20 cellular contexts compared by ENCODE assay signal in the genomic region with DNA sequence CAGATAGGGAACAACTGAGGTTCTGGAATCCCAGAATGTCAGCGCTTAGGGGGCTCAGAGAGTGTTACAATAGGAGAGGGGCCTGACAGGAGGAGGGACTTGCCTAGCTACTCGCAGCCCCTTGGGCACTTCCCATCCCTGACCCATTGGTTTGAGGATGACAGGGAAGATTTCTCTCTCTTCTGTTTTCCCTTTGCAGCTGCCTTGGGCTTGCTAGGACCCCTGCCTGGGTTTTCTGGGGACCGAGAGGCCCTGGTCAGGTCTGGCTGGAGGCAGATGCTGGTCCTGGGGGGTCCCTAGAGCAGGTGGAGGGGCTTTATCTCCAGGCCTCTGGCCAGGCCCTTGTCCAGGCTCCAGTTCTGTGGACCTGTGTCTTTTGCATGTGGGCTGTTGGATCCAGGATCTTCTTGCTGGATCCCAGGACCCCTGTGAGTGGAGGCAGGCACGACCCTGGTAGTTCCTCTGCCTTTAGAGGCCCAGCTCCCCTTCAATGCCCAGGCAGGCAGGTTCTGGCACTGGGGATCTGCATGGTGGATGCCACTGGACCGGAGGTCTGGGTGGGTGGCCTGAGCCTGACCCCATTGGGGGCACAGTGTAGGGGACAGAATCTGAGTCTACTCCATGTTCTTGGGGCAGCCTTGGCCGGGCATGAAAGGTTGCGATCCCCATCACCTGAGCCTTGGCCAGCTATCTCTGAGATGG. TPM values are rescaled to one million over a fixed set of nuclear protein-coding genes. Genes with fewer than 3 reads are reported as not detected.
DNase-seq lines count a peak whose midpoint lies in the region; ATAC-seq and TF ChIP-seq lines count a peak whose summit lies in the region.
"Had no signal": no experiment of that assay in that cellular context is flagged by ENCODE, and none has a peak within 500 bp of the region (broad histone marks: within the 10 kb centered on the region; RNA-seq: fewer than 3 reads in every experiment).

No MANE protein-coding gene starts in this region.

- no peak for TF ChIP-seq POLR2A in testis (IDR thresholded peaks at IDR 0.05)

- no peaks in the 10 kb centered on the region for H3K27me3 ChIP-seq in testis

- 62 to 81% methylated on average over 3 to 6 of the region's 7 CpGs for WGBS in testis, 2 donors

- TF ChIP-seq CTCF in testis (IDR thresholded peaks at IDR 0.05): no peak
- TF ChIP-seq CTCF in GM10248 (IDR thresholded peaks at IDR 0.05; ENCODE audit: control extremely low read depth, extremely low read depth, low read depth, missing control alignments): no peak

- POLR2A ChIA-PET in GM10248 (lab: Yijun Ruan, JAX): no interaction called here

- DNase-seq in activated T-cell treated with anti-CD3 and anti-CD28 coated beads, Interleukin-2, amount 50 U/mL, for 24 hours: peak; percentile 19
- no peak for DNase-seq in activated T-cell treated with anti-CD3 and anti-CD28 coated beads, Interleukin-2, amount 50 U/mL, for 72 hours
- DNase-seq in activated CD8-positive, alpha-beta memory T cell treated with anti-CD3 and anti-CD28 coated beads, Interleukin-2, amount 10 ng/mL, durations not matched to agents 7 days and 5 days: peak; percentile 31
- DNase-seq in mesenteric fat pad (ENCODE audit: low spot score) (peak; percentile 67), testis (peak; percentile 6), GM10248 (ENCODE audit: extremely low spot score) (no peak), HuH-7.5 (ENCODE audit: low spot score) (no peak)
- DNase-seq: Calu3; CD4-positive, CD25-positive, alpha-beta regulatory T cell; DMS79; HFFc6; KG1; NCI-H1092; NCI-H1694; NCI-H2107 had no signal

- no peak overlapping the region for H3K27ac ChIP-seq in testis
- H3K27ac ChIP-seq: RWPE1 had no signal

- H3K4me1 Mint-ChIP-seq in activated T-cell treated with anti-CD3 and anti-CD28 coated beads, Interleukin-2, amount 50 U/mL, for 24 hours (ENCODE audit: low read depth): no peaks in the 10 kb centered on the region
- H3K4me1 Mint-ChIP-seq in activated T-cell treated with anti-CD3 and anti-CD28 coated beads, Interleukin-2, amount 50 U/mL, for 72 hours (ENCODE audit: low read depth): no peaks in the 10 kb centered on the region
- no peaks in the 10 kb centered on the region for H3K4me1 Mint-ChIP-seq in activated CD8-positive, alpha-beta memory T cell treated with anti-CD3 and anti-CD28 coated beads, Interleukin-2, amount 10 ng/mL, durations not matched to agents 7 days and 5 days
- H3K4me1 Mint-ChIP-seq: CD4-positive, CD25-positive, alpha-beta regulatory T cell had no signal

- CTCF ChIA-PET in activated CD8-positive, alpha-beta memory T cell treated with anti-CD3 and anti-CD28 coated beads, Interleukin-2, amount 10 ng/mL, durations not matched to agents 7 days and 5 days (lab: Charles Lee): no interaction called here
- CTCF ChIA-PET in GM10248 (lab: Yijun Ruan, JAX): interaction anchor here (0.8 kb wide), 1 partner anchor 10 kb away, joined by 3 read pairs; no protein-coding TSS in a partner anchor

- H3K36me3 ChIP-seq in testis (ENCODE audit: low read depth, missing control alignments): no peaks in the 10 kb centered on the region

- no peaks in the 10 kb centered on the region for H3K4me1 ChIP-seq in testis

- intact Hi-C loops in testis (cut with DNase I; ENCODE audit: low total_unique reads): no loop called here

- no peak overlapping the region for H3K4me3 ChIP-seq in testis

- no peak overlapping the region for H3K4me3 Mint-ChIP-seq in activated T-cell treated with anti-CD3 and anti-CD28 coated beads, Interleukin-2, amount 50 U/mL, for 24 hours
- H3K4me3 Mint-ChIP-seq in activated T-cell treated with anti-CD3 and anti-CD28 coated beads, Interleukin-2, amount 50 U/mL, for 72 hours: no peak overlapping the region
- H3K4me3 Mint-ChIP-seq in activated CD8-positive, alpha-beta memory T cell treated with anti-CD3 and anti-CD28 coated beads, Interleukin-2, amount 10 ng/mL, durations not matched to agents 7 days and 5 days: no peak overlapping the region
- H3K4me3 Mint-ChIP-seq: CD4-positive, CD25-positive, alpha-beta regulatory T cell; HFFc6 had no signal

- H3K9me3 ChIP-seq in testis: no peaks in the 10 kb centered on the region

- no peak for ATAC-seq in activated T-cell treated with anti-CD3 and anti-CD28 coated beads, Interleukin-2, amount 50 U/mL, for 72 hours (replicated peaks in 1 of 2)
- ATAC-seq in activated CD8-positive, alpha-beta memory T cell treated with anti-CD3 and anti-CD28 coated beads, Interleukin-2, amount 10 ng/mL, durations not matched to agents 7 days and 5 days: no peak
- ATAC-seq in HG02623 (IDR thresholded peaks at IDR 0.05; ENCODE audit: unreplicated experiment): no peak

- no peak overlapping the region for H3K27ac Mint-ChIP-seq in activated T-cell treated with anti-CD3 and anti-CD28 coated beads, Interleukin-2, amount 50 U/mL, for 24 hours
- no peak overlapping the region for H3K27ac Mint-ChIP-seq in activated T-cell treated with anti-CD3 and anti-CD28 coated beads, Interleukin-2, amount 50 U/mL, for 72 hours
- no peak overlapping the region for H3K27ac Mint-ChIP-seq in activated CD8-positive, alpha-beta memory T cell treated with anti-CD3 and anti-CD28 coated beads, Interleukin-2, amount 10 ng/mL, durations not matched to agents 7 days and 5 days
- H3K27ac Mint-ChIP-seq: CD4-positive, CD25-positive, alpha-beta regulatory T cell; HFFc6 had no signal

- no peaks in the 10 kb centered on the region for H3K36me3 Mint-ChIP-seq in activated T-cell treated with anti-CD3 and anti-CD28 coated beads, Interleukin-2, amount 50 U/mL, for 24 hours (ENCODE audit: low read depth)
- no peaks in the 10 kb centered on the region for H3K36me3 Mint-ChIP-seq in activated T-cell treated with anti-CD3 and anti-CD28 coated beads, Interleukin-2, amount 50 U/mL, for 72 hours (ENCODE audit: insufficient read depth in 2 of 2)
- no peaks in the 10 kb centered on the region for H3K36me3 Mint-ChIP-seq in activated CD8-positive, alpha-beta memory T cell treated with anti-CD3 and anti-CD28 coated beads, Interleukin-2, amount 10 ng/mL, durations not matched to agents 7 days and 5 days
- H3K36me3 Mint-ChIP-seq: CD4-positive, CD25-positive, alpha-beta regulatory T cell had no signal

- no peaks in the 10 kb centered on the region for H3K9me3 Mint-ChIP-seq in activated T-cell treated with anti-CD3 and anti-CD28 coated beads, Interleukin-2, amount 50 U/mL, for 24 hours
- no peaks in the 10 kb centered on the region for H3K9me3 Mint-ChIP-seq in activated T-cell treated with anti-CD3 and anti-CD28 coated beads, Interleukin-2, amount 50 U/mL, for 72 hours
- no peaks in the 10 kb centered on the region for H3K9me3 Mint-ChIP-seq in activated CD8-positive, alpha-beta memory T cell treated with anti-CD3 and anti-CD28 coated beads, Interleukin-2, amount 10 ng/mL, durations not matched to agents 7 days and 5 days (ENCODE audit: low read depth)
- H3K9me3 Mint-ChIP-seq: HFFc6 had no signal

- H3K27me3 Mint-ChIP-seq in activated T-cell treated with anti-CD3 and anti-CD28 coated beads, Interleukin-2, amount 50 U/mL, for 24 hours: peaks cover 9% of the 10 kb centered on the region
- H3K27me3 Mint-ChIP-seq in activated T-cell treated with anti-CD3 and anti-CD28 coated beads, Interleukin-2, amount 50 U/mL, for 72 hours (ENCODE audit: low read depth): peaks cover 11% of the 10 kb centered on the region
- peaks cover 5% of the 10 kb centered on the region for H3K27me3 Mint-ChIP-seq in activated CD8-positive, alpha-beta memory T cell treated with anti-CD3 and anti-CD28 coated beads, Interleukin-2, amount 10 ng/mL, durations not matched to agents 7 days and 5 days
- H3K27me3 Mint-ChIP-seq: CD4-positive, CD25-positive, alpha-beta regulatory T cell had no signal

RNA-seq across cellular contexts. Expression of a gene that starts 26.9 kb away (rescaled TPM):
- total RNA-seq in activated T-cell treated with anti-CD3 and anti-CD28 coated beads, Interleukin-2, amount 50 U/mL, for 72 hours: under 1 TPM in 1 of 2 donors, not detected in 1; 0.50 TPM
- not detected for total RNA-seq in activated CD8-positive, alpha-beta memory T cell treated with anti-CD3 and anti-CD28 coated beads, Interleukin-2, amount 10 ng/mL, durations not matched to agents 7 days and 5 days
- total RNA-seq in mesenteric fat pad (49.2 TPM), testis (10 to 100 TPM; 17.0 to 23.8 TPM)
- 9.1 TPM for polyA plus RNA-seq in testis (ENCODE audit: insufficient read depth, low read depth, low replicate concordance)
- total RNA-seq: A673; Calu3; CD4-positive, CD25-positive, alpha-beta regulatory T cell; G401; H4; HFFc6 had no signal
- polyA plus RNA-seq: CD4-positive, CD25-positive, alpha-beta regulatory T cell had no signal

Comparison
In these comparisons a context has a peak if more than half of its experiments do, and no peak if none do; other contexts are left out.
1. DNase-seq: peak in activated T-cell treated with anti-CD3 and anti-CD28 coated beads, Interleukin-2, amount 50 U/mL, for 24 hours (single experiment), activated CD8-positive, alpha-beta memory T cell treated with anti-CD3 and anti-CD28 coated beads, Interleukin-2, amount 10 ng/mL, durations not matched to agents 7 days and 5 days (single experiment), mesenteric fat pad (single experiment) and testis (single experiment); none in activated T-cell treated with anti-CD3 and anti-CD28 coated beads, Interleukin-2, amount 50 U/mL, for 72 hours (0 of 2), GM10248 (single experiment) and HuH-7.5 (single experiment).
2. RNA of a gene that starts 26.9 kb away (total RNA-seq): 49.2 TPM in mesenteric fat pad (single experiment) and 17.0 to 23.8 TPM in testis; 0.50 TPM in activated T-cell treated with anti-CD3 and anti-CD28 coated beads, Interleukin-2, amount 50 U/mL, for 72 hours and not detected in activated CD8-positive, alpha-beta memory T cell treated with anti-CD3 and anti-CD28 coated beads, Interleukin-2, amount 10 ng/mL, durations not matched to agents 7 days and 5 days; every median in the first group is over 10 times any median in the second.